In the genomic region with DNA sequence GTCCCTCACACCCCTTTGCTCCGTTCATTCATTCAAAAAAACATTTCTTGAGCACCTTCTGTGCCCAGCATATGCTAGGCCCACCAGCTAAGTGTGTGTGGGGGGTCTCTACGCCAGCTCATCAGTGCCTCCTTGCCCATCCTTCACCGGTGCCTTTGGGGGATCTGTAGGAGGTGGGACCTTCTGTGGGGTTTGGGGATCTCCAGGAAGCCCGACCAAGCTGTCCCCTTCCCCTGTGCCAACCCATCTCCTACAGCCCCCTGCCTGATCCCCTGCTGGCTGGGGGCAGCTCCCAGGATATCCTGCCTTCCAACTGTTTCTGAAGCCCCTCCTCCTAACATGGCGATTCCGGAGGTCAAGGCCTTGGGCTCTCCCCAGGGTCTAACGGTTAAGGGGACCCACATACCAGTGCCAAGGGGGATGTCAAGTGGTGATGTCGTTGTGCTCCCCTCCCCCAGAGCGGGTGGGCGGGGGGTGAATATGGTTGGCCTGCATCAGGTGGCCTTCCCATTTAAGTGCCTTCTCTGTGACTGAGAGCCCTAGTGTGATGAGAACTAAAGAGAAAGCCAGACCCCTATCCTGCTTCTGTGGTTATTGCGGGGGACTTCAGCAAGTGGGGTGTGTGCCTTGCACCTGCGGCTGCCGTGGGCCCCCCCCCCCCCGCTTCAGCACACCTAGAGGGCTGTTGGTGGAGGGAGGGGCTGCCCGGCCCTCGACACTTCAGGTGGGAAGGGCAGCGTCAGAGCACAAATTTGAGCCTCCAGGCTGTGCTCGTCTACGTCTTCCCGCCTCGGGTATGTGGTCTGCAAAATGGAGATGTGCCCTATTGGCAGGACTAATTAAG, we compare ENCODE assay signal across 1 cellular context.
TF ChIP-seq lines count a peak whose summit lies in the region.

No MANE protein-coding gene starts in this region.

TF ChIP-seq in SK-N-SH, 30 proteins besides CTCF, POLR2A, EP300 and RAD21 (continued from another document):
- TF ChIP-seq SMC3 (IDR thresholded peaks at IDR 0.05; ENCODE audit: low read depth, low read length) (no peak), RCOR1 (IDR thresholded peaks at IDR 0.05; ENCODE audit: low read length) (no peak)
- TF ChIP-seq, protein P1, sequence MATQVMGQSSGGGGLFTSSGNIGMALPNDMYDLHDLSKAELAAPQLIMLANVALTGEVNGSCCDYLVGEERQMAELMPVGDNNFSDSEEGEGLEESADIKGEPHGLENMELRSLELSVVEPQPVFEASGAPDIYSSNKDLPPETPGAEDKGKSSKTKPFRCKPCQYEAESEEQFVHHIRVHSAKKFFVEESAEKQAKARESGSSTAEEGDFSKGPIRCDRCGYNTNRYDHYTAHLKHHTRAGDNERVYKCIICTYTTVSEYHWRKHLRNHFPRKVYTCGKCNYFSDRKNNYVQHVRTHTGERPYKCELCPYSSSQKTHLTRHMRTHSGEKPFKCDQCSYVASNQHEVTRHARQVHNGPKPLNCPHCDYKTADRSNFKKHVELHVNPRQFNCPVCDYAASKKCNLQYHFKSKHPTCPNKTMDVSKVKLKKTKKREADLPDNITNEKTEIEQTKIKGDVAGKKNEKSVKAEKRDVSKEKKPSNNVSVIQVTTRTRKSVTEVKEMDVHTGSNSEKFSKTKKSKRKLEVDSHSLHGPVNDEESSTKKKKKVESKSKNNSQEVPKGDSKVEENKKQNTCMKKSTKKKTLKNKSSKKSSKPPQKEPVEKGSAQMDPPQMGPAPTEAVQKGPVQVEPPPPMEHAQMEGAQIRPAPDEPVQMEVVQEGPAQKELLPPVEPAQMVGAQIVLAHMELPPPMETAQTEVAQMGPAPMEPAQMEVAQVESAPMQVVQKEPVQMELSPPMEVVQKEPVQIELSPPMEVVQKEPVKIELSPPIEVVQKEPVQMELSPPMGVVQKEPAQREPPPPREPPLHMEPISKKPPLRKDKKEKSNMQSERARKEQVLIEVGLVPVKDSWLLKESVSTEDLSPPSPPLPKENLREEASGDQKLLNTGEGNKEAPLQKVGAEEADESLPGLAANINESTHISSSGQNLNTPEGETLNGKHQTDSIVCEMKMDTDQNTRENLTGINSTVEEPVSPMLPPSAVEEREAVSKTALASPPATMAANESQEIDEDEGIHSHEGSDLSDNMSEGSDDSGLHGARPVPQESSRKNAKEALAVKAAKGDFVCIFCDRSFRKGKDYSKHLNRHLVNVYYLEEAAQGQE (IDR thresholded peaks at IDR 0.05; ENCODE audit: low read depth, low read length) = no peak
